8 cellular contexts compared by ENCODE assay signal in genomic region chr6:136643850-136644596, GRCh38.
DNase-seq lines count a peak whose midpoint lies in the region; ATAC-seq lines count a peak whose summit lies in the region.

No MANE protein-coding gene starts in this region.

- no peaks in the 10 kb centered on the region for H3K4me1 Mint-ChIP-seq in activated CD4-positive, alpha-beta memory T cell treated with anti-CD3 and anti-CD28 coated beads for 36 hours (ENCODE audit: low read depth)

- H3K9me3 Mint-ChIP-seq in activated CD4-positive, alpha-beta memory T cell treated with anti-CD3 and anti-CD28 coated beads for 36 hours: no peaks in the 10 kb centered on the region

- H3K36me3 Mint-ChIP-seq in activated CD4-positive, alpha-beta memory T cell treated with anti-CD3 and anti-CD28 coated beads for 36 hours: no peaks in the 10 kb centered on the region

- H3K4me3 Mint-ChIP-seq in activated CD4-positive, alpha-beta memory T cell treated with anti-CD3 and anti-CD28 coated beads for 36 hours: no peak overlapping the region

- CTCF ChIA-PET in activated CD4-positive, alpha-beta memory T cell treated with anti-CD3 and anti-CD28 coated beads for 36 hours (lab: Charles Lee): interaction anchor here (0.6 to 12.3 kb wide), 69 partner anchors 8 to 450 kb away, joined by 3 to 624 read pairs (median 4); partner anchors contain the start of genes MAP3K5, MAP7 and PEX7

- POLR2A ChIA-PET in activated CD4-positive, alpha-beta memory T cell treated with anti-CD3 and anti-CD28 coated beads for 36 hours (lab: Charles Lee): interaction anchor here (1.3 to 5.9 kb wide), 3 partner anchors 50 to 148 kb away, joined by 3 to 71 read pairs (median 3); partner anchors contain the start of gene MAP3K5

- DNase-seq in NCI-H748 treated with DMSO at 0.1 percent for 48 hours (lab: John Stamatoyannopoulos, UW) (peak; percentile 87), ecto neural progenitor cell (ENCODE audit: low spot score) (peak; percentile 86), lung microvascular endothelial cell (ENCODE audit: low read depth in 2 of 2) (peak; percentile 87 to 90)
- peak; percentile 85 for DNase-seq in activated CD4-positive, alpha-beta memory T cell treated with anti-CD3 and anti-CD28 coated beads for 36 hours
- peak; percentile 71 for DNase-seq in stimulated activated CD8-positive, alpha-beta memory T cell treated with anti-CD3 and anti-CD28 coated beads, Interleukin-15, amount 100 ng/mL, for 1 hour (ENCODE audit: low read depth)

- peak; percentile 51 for ATAC-seq in GM18498 (IDR thresholded peaks at IDR 0.05; ENCODE audit: unreplicated experiment)
- ATAC-seq in HG03439 (IDR thresholded peaks at IDR 0.05; ENCODE audit: unreplicated experiment): peak; percentile 41
- no peak for ATAC-seq in HG03135 (IDR thresholded peaks at IDR 0.05; ENCODE audit: unreplicated experiment)

- H3K27ac Mint-ChIP-seq in activated CD4-positive, alpha-beta memory T cell treated with anti-CD3 and anti-CD28 coated beads for 36 hours: no peak overlapping the region

- no peaks in the 10 kb centered on the region for H3K27me3 Mint-ChIP-seq in activated CD4-positive, alpha-beta memory T cell treated with anti-CD3 and anti-CD28 coated beads for 36 hours

- intact Hi-C loops in activated CD4-positive, alpha-beta memory T cell treated with anti-CD3 and anti-CD28 coated beads for 36 hours (cut with micrococcal nuclease): loop anchor here (1.0 to 10.0 kb wide), 4 partner anchors 37 to 281 kb away; partner anchors contain the start of gene SLC35D3
